In genomic region chr22:36816635-36817428, GRCh38 we compare ENCODE assay signal across 8 cellular contexts. TPM values are rescaled to one million over a fixed set of nuclear protein-coding genes. Genes with fewer than 3 reads are reported as not detected.
DNase-seq lines count a peak whose midpoint lies in the region; ATAC-seq and TF ChIP-seq lines count a peak whose summit lies in the region.

TSS of gene PVALB (minus strand) at chr22:36817035. CDS start at chr22:36817005, 30 bp downstream.

- H3K4me1 Mint-ChIP-seq in CD14-positive monocyte = peaks cover 7% of the 10 kb centered on the region

- POLR2A ChIA-PET in GM10248 (lab: Yijun Ruan, JAX) = no interaction called here

- TF ChIP-seq CTCF in GM10248 (IDR thresholded peaks at IDR 0.05; ENCODE audit: control extremely low read depth, extremely low read depth, low read depth, missing control alignments) = no peak
- TF ChIP-seq CTCF in CD14-positive monocyte (IDR thresholded peaks at IDR 0.05) = no peak

- ATAC-seq in HG03520 (IDR thresholded peaks at IDR 0.05; ENCODE audit: unreplicated experiment) (no peak), GM21367 (IDR thresholded peaks at IDR 0.05; ENCODE audit: unreplicated experiment) (no peak)

- intact Hi-C loops in CD14-positive monocyte (cut with micrococcal nuclease) = no loop called here

- H3K27ac Mint-ChIP-seq in CD14-positive monocyte = no peak within 1 kb of the TSS

- peak within 1 kb of the TSS in 1 of 2 donors; percentile 85 for H3K4me3 Mint-ChIP-seq in CD14-positive monocyte

- peaks cover 0 to 6% of the 10 kb centered on the region in 2 donors for H3K36me3 Mint-ChIP-seq in CD14-positive monocyte

- in situ Hi-C loops in KBM-7 (cut with MboI; ENCODE audit: low pct_unique_long_range_greater_than_20kb, low sequenced_read_pairs) = no loop called here

- CTCF ChIA-PET in GM10248 (lab: Yijun Ruan, JAX) = no interaction called here

- peak; percentile 4 for DNase-seq in Ammon's horn (ENCODE audit: low spot score)
- peak; percentile 15 for DNase-seq in KBM-7
- DNase-seq in dermis blood vessel endothelial cell = peak; percentile 65
- peak; percentile 14 for DNase-seq in mucosa of gallbladder (ENCODE audit: low spot score)
- DNase-seq in GM10248 (ENCODE audit: extremely low spot score) = no peak
- no peak for DNase-seq in CD14-positive monocyte (ENCODE audit: low spot score)

- H3K9me3 Mint-ChIP-seq in CD14-positive monocyte = peaks cover 0 to 10% (median 2%) of the 10 kb centered on the region in 7 donors

- H3K27me3 Mint-ChIP-seq in CD14-positive monocyte (ENCODE audit: low read depth in 3 of 3) = peaks cover 85 to 92% (median 91%) of the 10 kb centered on the region in 3 donors

RNA-seq across cellular contexts. Expression of gene PVALB, which starts in this region (rescaled TPM):
- total RNA-seq in dermis blood vessel endothelial cell (not detected in 2 replicates), mucosa of gallbladder (not detected)
- under 1 TPM in 1 of 2 donors, not detected in 1; 0.65 TPM for polyA plus RNA-seq in CD14-positive monocyte

Comparison
In these comparisons a context has a peak if more than half of its experiments do, and no peak if none do; other contexts are left out.
1. Peak in DNase-seq in dermis blood vessel endothelial cell; RNA of the gene not detected or under 1 TPM.
2. Peak in DNase-seq in mucosa of gallbladder; RNA of the gene not detected or under 1 TPM.
3. DNase-seq: peak in Ammon's horn (single experiment) and KBM-7 (single experiment); none in GM10248 (single experiment) and CD14-positive monocyte (single experiment).